In the genomic region with DNA sequence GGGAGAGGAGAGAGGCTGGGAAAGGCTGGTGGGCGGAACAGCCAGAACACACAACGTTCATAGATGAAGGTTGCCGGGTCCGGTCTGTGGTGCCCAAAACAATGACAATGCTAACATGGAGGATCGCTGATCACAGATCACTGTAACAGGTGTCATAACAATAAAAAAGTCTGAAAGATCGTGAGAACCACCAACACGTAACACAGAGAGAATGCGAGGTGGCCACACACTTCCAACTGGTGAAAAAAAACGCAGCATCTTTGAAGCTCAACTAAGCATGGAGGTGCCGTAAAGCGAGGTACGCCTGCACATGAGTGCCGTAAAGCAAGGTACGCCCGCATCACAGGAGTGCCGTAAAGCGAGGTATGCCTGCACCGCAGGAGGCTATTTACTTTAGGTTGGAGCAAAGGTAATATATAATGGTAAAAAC, we compare ENCODE assay signal across 1 cellular context.
A peak's percentile ranks its signal among the peaks of the same experiment; 100 is the strongest.
TF ChIP-seq lines count a peak whose summit lies in the region.

No MANE protein-coding gene starts in this region.

TF ChIP-seq in GM12878, 131 proteins besides CTCF, POLR2A, EP300 and RAD21 (continued from another document):
- TF ChIP-seq ZBED1 (IDR thresholded peaks at IDR 0.05; ENCODE audit: borderline replicate concordance) (no peak), ZZZ3 (IDR thresholded peaks at IDR 0.05; ENCODE audit: control insufficient read depth, insufficient read length, low read depth) (no peak), NBN (IDR thresholded peaks at IDR 0.05) (no peak), YY1 (IDR thresholded peaks at IDR 0.05; ENCODE audit: low read depth, low read length) (0 out of 2 replicates have a peak, but pooled peaks have one; percentile 26), JUND (IDR thresholded peaks at IDR 0.05; ENCODE audit: low read depth, low read length) (no peak), E4F1 (IDR thresholded peaks at IDR 0.05; ENCODE audit: borderline replicate concordance, partially characterized antibody) (peak; percentile 21), EZH2 (IDR thresholded peaks at IDR 0.05; ENCODE audit: borderline replicate concordance, control insufficient read depth, low read depth, low read length) (no peak), TCF7 (IDR thresholded peaks at IDR 0.05; ENCODE audit: borderline replicate concordance) (no peak), CREB1 (IDR thresholded peaks at IDR 0.05; ENCODE audit: low read depth) (0 out of 2 replicates have a peak, but pooled peaks have one; percentile 30), MTA3 (IDR thresholded peaks at IDR 0.05; ENCODE audit: borderline replicate concordance, low read length) (no peak), ATF3 (IDR thresholded peaks at IDR 0.05; ENCODE audit: borderline replicate concordance, extremely low read depth, low read depth, low read length) (peak; percentile 79; the same call in 1 of the 2 replicates)
